8 cellular contexts compared by ENCODE assay signal in the genomic region with DNA sequence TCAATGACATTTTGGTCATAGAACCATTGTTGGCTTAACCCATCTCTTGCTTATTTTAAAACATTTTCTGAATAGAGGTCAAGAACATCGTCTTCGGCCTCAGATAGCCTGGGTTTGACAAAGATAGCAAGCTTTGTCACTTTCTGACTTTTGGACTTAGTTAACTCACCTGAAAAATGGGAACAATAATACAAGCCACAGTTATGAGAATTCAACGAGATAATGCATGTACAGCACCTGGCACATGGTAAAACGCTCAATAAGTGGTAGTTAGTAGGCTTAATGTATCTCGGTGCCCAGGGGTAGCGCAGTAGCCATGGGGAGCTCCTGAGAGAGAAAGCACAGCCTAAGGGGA. TPM values are rescaled to one million over a fixed set of nuclear protein-coding genes. Genes with fewer than 3 reads are reported as not detected.
A peak's percentile ranks its signal among the peaks of the same experiment; 100 is the strongest.
DNase-seq lines count a peak whose midpoint lies in the region; ATAC-seq and TF ChIP-seq lines count a peak whose summit lies in the region.

No MANE protein-coding gene starts in this region.

- TF ChIP-seq CTCF in left lung (IDR thresholded peaks at IDR 0.05), result no peak
- no peak for TF ChIP-seq CTCF in type B pancreatic cell (conservative IDR thresholded peaks at IDR 0.05)

- H3K4me3 ChIP-seq in left lung, result peak overlapping the region; percentile 86 to 95

- peaks cover 0 to 21% of the 10 kb centered on the region in 2 donors for H3K36me3 ChIP-seq in left lung

- ATAC-seq in left lung, result no peak

- H3K4me3 Mint-ChIP-seq in activated naive CD4-positive, alpha-beta T cell treated with anti-CD3 and anti-CD28 coated beads, Interleukin-2, amount 50 U/mL, for 24 hours, result peak overlapping the region; percentile 97
- peak overlapping the region; percentile 96 for H3K4me3 Mint-ChIP-seq in activated naive CD8-positive, alpha-beta T cell
- H3K4me3 Mint-ChIP-seq in type B pancreatic cell, result peak overlapping the region; percentile 96

- no peaks in the 10 kb centered on the region for H3K9me3 ChIP-seq in left lung

- DNase-seq in activated naive CD4-positive, alpha-beta T cell treated with Interleukin-2 at 50 U/mL for 16 hours, result no peak
- DNase-seq in left lung (no peak), type B pancreatic cell (ENCODE audit: extremely low spot score, unreplicated experiment) (no peak), ecto neural progenitor cell (ENCODE audit: low spot score) (no peak), AG20443 (ENCODE audit: low spot score) (no peak), OCI-M2 (lab: John Stamatoyannopoulos, UW; ENCODE audit: unreplicated experiment) (no peak)

- H3K27ac ChIP-seq in left lung, result peak overlapping the region in 1 of 2 donors; percentile 68

- no peaks in the 10 kb centered on the region for H3K27me3 ChIP-seq in left lung

- H3K9me3 Mint-ChIP-seq in activated naive CD4-positive, alpha-beta T cell treated with anti-CD3 and anti-CD28 coated beads, Interleukin-2, amount 50 U/mL, for 24 hours, result no peaks in the 10 kb centered on the region
- H3K9me3 Mint-ChIP-seq in activated naive CD8-positive, alpha-beta T cell (ENCODE audit: low read depth), result no peaks in the 10 kb centered on the region
- H3K9me3 Mint-ChIP-seq in type B pancreatic cell, result no peaks in the 10 kb centered on the region

- H3K27ac Mint-ChIP-seq in activated naive CD4-positive, alpha-beta T cell treated with anti-CD3 and anti-CD28 coated beads, Interleukin-2, amount 50 U/mL, for 24 hours, result peak overlapping the region; percentile 94
- H3K27ac Mint-ChIP-seq in activated naive CD8-positive, alpha-beta T cell, result peak overlapping the region; percentile 92
- peak overlapping the region; percentile 91 for H3K27ac Mint-ChIP-seq in type B pancreatic cell

- H3K4me1 ChIP-seq in left lung, result peaks cover 10 to 60% of the 10 kb centered on the region in 2 donors

- intact Hi-C loops in left lung (cut with DNase I), result no loop called here

- H3K4me1 Mint-ChIP-seq in activated naive CD4-positive, alpha-beta T cell treated with anti-CD3 and anti-CD28 coated beads, Interleukin-2, amount 50 U/mL, for 24 hours, result peaks cover 72% of the 10 kb centered on the region
- H3K4me1 Mint-ChIP-seq in activated naive CD8-positive, alpha-beta T cell (ENCODE audit: low read depth), result peaks cover 69% of the 10 kb centered on the region
- H3K4me1 Mint-ChIP-seq in type B pancreatic cell (ENCODE audit: unreplicated experiment), result peaks cover 41% of the 10 kb centered on the region

- H3K27me3 Mint-ChIP-seq in activated naive CD4-positive, alpha-beta T cell treated with anti-CD3 and anti-CD28 coated beads, Interleukin-2, amount 50 U/mL, for 24 hours, result no peaks in the 10 kb centered on the region
- no peaks in the 10 kb centered on the region for H3K27me3 Mint-ChIP-seq in activated naive CD8-positive, alpha-beta T cell
- H3K27me3 Mint-ChIP-seq in type B pancreatic cell, result no peaks in the 10 kb centered on the region

- H3K36me3 Mint-ChIP-seq in activated naive CD4-positive, alpha-beta T cell treated with anti-CD3 and anti-CD28 coated beads, Interleukin-2, amount 50 U/mL, for 24 hours, result peaks cover 5% of the 10 kb centered on the region
- H3K36me3 Mint-ChIP-seq in activated naive CD8-positive, alpha-beta T cell, result no peaks in the 10 kb centered on the region
- no peaks in the 10 kb centered on the region for H3K36me3 Mint-ChIP-seq in type B pancreatic cell

RNA-seq across cellular contexts. Expression of a gene that starts 0.4 kb away (rescaled TPM):
- total RNA-seq in left lung (10 to 100 TPM; 26.0 to 26.6 TPM), type B pancreatic cell (ENCODE audit: low replicate concordance) (36.4 and 48.1 TPM in 2 replicates)

RNA-seq across cellular contexts. Expression of a gene that starts 4.7 kb away (rescaled TPM):
- total RNA-seq in left lung, result 10 to 100 TPM; 19.7 to 20.0 TPM
- total RNA-seq in type B pancreatic cell (ENCODE audit: low replicate concordance), result 15.3 and 24.3 TPM in 2 replicates
